Comparison of ENCODE assay signal across 13 cellular contexts in the genomic region with DNA sequence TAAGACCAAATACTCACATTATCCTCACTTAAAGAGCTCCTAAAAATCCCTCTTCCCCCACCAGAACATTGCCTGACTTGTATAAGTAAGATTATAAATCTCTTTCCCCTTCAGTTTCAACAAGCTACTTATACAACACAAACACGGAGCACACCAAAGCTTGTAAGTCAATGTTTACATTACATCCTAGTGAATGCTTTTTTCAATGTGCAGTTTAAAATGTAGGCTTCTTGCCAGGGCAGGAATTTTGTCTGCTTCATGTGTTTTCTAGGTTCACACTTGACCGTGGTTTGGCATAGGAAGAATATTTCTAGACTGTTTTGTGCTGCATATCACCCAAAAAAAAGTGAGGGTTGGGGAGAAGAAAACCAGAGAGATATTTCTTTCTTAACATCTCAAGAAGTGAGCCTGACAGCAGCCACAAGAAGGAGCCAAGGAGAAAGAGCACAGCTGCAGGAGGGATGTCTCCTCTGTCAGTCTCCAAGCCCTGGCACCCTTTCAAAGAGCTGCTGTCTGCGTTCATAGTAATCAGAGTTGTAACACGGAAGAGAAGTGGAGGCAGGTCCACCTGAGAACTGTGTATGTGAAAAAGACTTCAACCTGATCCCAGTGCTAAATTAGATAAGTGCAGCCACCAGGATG.
DNase-seq lines count a peak whose midpoint lies in the region; ATAC-seq and TF ChIP-seq lines count a peak whose summit lies in the region.
"Had no signal": no experiment of that assay in that cellular context is flagged by ENCODE, and none has a peak within 500 bp of the region (broad histone marks: within the 10 kb centered on the region; RNA-seq: fewer than 3 reads in every experiment).

No MANE protein-coding gene starts in this region.

- no peaks in the 10 kb centered on the region for H3K9me3 ChIP-seq in osteoblast (ENCODE audit: low read depth, low read length)
- H3K9me3 ChIP-seq: left ventricle myocardium inferior, Peyer's patch, tibial artery had no signal

- H3K4me1 Mint-ChIP-seq in brain = peaks cover 45% of the 10 kb centered on the region
- H3K4me1 Mint-ChIP-seq in stimulated activated effector memory CD8-positive, alpha-beta T cell treated with anti-CD3 and anti-CD28 coated beads, Interleukin-12 subunit alpha, Interleukin-12 subunit beta, amount 100 ng/mL, for 72 hours = no peaks in the 10 kb centered on the region

- H3K27ac Mint-ChIP-seq in brain = peak overlapping the region in 2 of 5 experiments; percentile 19 to 28
- no peak overlapping the region for H3K27ac Mint-ChIP-seq in stimulated activated effector memory CD8-positive, alpha-beta T cell treated with anti-CD3 and anti-CD28 coated beads, Interleukin-12 subunit alpha, Interleukin-12 subunit beta, amount 100 ng/mL, for 72 hours

- TF ChIP-seq CTCF in brain (conservative IDR thresholded peaks at IDR 0.05) (no peak), osteoblast (IDR thresholded peaks at IDR 0.05; ENCODE audit: extremely low read depth, low read depth, low read length) (no peak)

- peak overlapping the region in 3 of 5 experiments; percentile 0 to 33 (median 2) for H3K4me3 Mint-ChIP-seq in brain
- H3K4me3 Mint-ChIP-seq in stimulated activated effector memory CD8-positive, alpha-beta T cell treated with anti-CD3 and anti-CD28 coated beads, Interleukin-12 subunit alpha, Interleukin-12 subunit beta, amount 100 ng/mL, for 72 hours = no peak overlapping the region

- H3K79me2 ChIP-seq in osteoblast (ENCODE audit: insufficient read depth, low read length) = no peaks in the 10 kb centered on the region

- DNase-seq in EL (peak; percentile 36), NCI-H1417 (lab: John Stamatoyannopoulos, UW) (peak; percentile 43 to 83 (median 64)), osteoblast (ENCODE audit: insufficient read length, low spot score, missing footprints) (no peak)
- DNase-seq in stimulated activated effector memory CD8-positive, alpha-beta T cell treated with anti-CD3 and anti-CD28 coated beads, Interleukin-12 subunit alpha, Interleukin-12 subunit beta, amount 100 ng/mL, for 72 hours (ENCODE audit: low spot score in 2 of 2) = no peak
- DNase-seq: foreskin keratinocyte, GDM1, left ventricle myocardium inferior, Peyer's patch, tibial artery had no signal

- no peaks in the 10 kb centered on the region for H4K20me1 ChIP-seq in osteoblast (ENCODE audit: insufficient read depth, low read length)

- no peaks in the 10 kb centered on the region for H3K27me3 Mint-ChIP-seq in brain

- H3K36me3 ChIP-seq in osteoblast (ENCODE audit: insufficient read depth, low read length) = no peaks in the 10 kb centered on the region
- H3K36me3 ChIP-seq: left ventricle myocardium inferior, Peyer's patch, tibial artery had no signal

- peak overlapping the region; percentile 23 for H3K4me2 ChIP-seq in osteoblast (ENCODE audit: insufficient read depth, low read length)

- H3K27ac ChIP-seq in osteoblast (ENCODE audit: low read depth, low read length) = no peak overlapping the region
- H3K27ac ChIP-seq: foreskin keratinocyte, left ventricle myocardium inferior, Peyer's patch, tibial artery had no signal

- peak overlapping the region; percentile 1 for H2AFZ ChIP-seq in osteoblast (ENCODE audit: low read length)

- ATAC-seq in esophagus mucosa (no peak), HG03159 (IDR thresholded peaks at IDR 0.05; ENCODE audit: unreplicated experiment) (no peak), GM21576 (IDR thresholded peaks at IDR 0.05; ENCODE audit: unreplicated experiment) (no peak)
- ATAC-seq in stimulated activated effector memory CD8-positive, alpha-beta T cell treated with anti-CD3 and anti-CD28 coated beads, Interleukin-12 subunit alpha, Interleukin-12 subunit beta, amount 100 ng/mL, for 72 hours = no peak
- ATAC-seq: foreskin keratinocyte had no signal

- no peak overlapping the region for H3K4me3 ChIP-seq in osteoblast (ENCODE audit: insufficient read depth, low read length)
- H3K4me3 ChIP-seq: left ventricle myocardium inferior, Peyer's patch, tibial artery had no signal

- no peaks in the 10 kb centered on the region for H3K36me3 Mint-ChIP-seq in brain
- no peaks in the 10 kb centered on the region for H3K36me3 Mint-ChIP-seq in stimulated activated effector memory CD8-positive, alpha-beta T cell treated with anti-CD3 and anti-CD28 coated beads, Interleukin-12 subunit alpha, Interleukin-12 subunit beta, amount 100 ng/mL, for 72 hours

- peaks cover 0 to under 1% (median 0%) of the 10 kb centered on the region in 5 experiments for H3K9me3 Mint-ChIP-seq in brain
- H3K9me3 Mint-ChIP-seq in stimulated activated effector memory CD8-positive, alpha-beta T cell treated with anti-CD3 and anti-CD28 coated beads, Interleukin-12 subunit alpha, Interleukin-12 subunit beta, amount 100 ng/mL, for 72 hours = no peaks in the 10 kb centered on the region

- no peaks in the 10 kb centered on the region for H3K27me3 ChIP-seq in osteoblast (ENCODE audit: insufficient read depth, low read length)
- H3K27me3 ChIP-seq: foreskin keratinocyte, Peyer's patch, tibial artery had no signal

- H3K4me1 ChIP-seq in osteoblast (ENCODE audit: insufficient read depth, low read length) = no peaks in the 10 kb centered on the region
- H3K4me1 ChIP-seq: foreskin keratinocyte, left ventricle myocardium inferior, Peyer's patch, tibial artery had no signal

Comparison
In these comparisons a context has a peak if more than half of its experiments do, and no peak if none do; other contexts are left out.
1. DNase-seq: peak in EL (single experiment) and NCI-H1417 (3 of 3); none in osteoblast (single experiment) and stimulated activated effector memory CD8-positive, alpha-beta T cell treated with anti-CD3 and anti-CD28 coated beads, Interleukin-12 subunit alpha, Interleukin-12 subunit beta, amount 100 ng/mL, for 72 hours (0 of 2).